Comparison of ENCODE assay signal across 8 cellular contexts in the genomic region with DNA sequence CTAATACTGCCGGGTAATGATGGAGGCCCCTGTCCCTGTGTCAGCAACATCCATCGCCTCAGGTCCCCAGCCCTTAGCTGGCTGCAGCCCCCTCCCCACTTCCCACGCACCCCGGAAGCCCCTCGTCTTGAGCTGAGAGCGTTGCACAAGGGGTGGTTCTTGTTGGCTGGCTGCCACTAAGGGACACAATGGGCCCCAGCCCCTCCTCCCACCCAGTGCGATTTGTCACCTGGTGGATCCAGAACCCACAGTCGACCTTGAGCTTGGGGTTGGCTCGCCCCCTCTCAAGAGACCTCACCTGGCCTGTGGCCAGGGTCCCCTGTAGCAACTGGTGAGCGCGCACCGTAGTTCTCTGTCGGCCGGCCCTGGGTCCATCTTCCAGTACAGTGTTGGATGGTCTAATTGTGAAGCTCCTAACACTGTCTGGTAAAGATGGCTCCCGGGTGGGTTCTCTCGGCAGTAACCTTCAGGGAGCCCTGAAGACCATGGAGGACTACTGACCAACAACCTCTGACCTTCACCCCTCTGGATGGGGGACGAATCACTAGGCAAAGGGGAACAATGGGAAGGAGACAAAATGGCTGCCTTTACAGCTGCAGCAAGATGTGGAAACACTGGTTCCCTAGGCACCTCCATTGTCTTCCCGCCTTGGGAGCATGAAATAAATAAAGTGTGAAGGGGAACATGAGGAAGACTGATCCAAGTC. TPM values are rescaled to one million over a fixed set of nuclear protein-coding genes. Genes with fewer than 3 reads are reported as not detected.
DNase-seq lines count a peak whose midpoint lies in the region; ATAC-seq and TF ChIP-seq lines count a peak whose summit lies in the region.

No MANE protein-coding gene starts in this region.

- H3K4me3 Mint-ChIP-seq in Caco-2 (ENCODE audit: unreplicated experiment): peak overlapping the region; percentile 81
- peak overlapping the region; percentile 61 for H3K4me3 Mint-ChIP-seq in neural crest cell
- no peak overlapping the region for H3K4me3 Mint-ChIP-seq in nephron progenitor cell

- CTCF ChIA-PET in Caco-2 (lab: Charles Lee): interaction anchor here (0.6 to 8.6 kb wide), 15 partner anchors 12 to 250 kb away, joined by 3 to 241 read pairs (median 4); partner anchors contain the start of genes C12orf57, C1RL, CDCA3 and RNU7-1

- H3K4me3 ChIP-seq in Caco-2 (ENCODE audit: low read depth, low read length): peak overlapping the region; percentile 64

- H3K27me3 ChIP-seq in Caco-2 (replicated peaks; ENCODE audit: control insufficient read depth, insufficient read depth, low read length): no peaks in the 10 kb centered on the region

- TF ChIP-seq CTCF in Caco-2 (IDR thresholded peaks at IDR 0.05; ENCODE audit: insufficient read depth in 1 of 2, low read depth in 1 of 2, low read length in 1 of 2, severe bottlenecking in 1 of 2, unreplicated experiment in 1 of 2): no peak
- TF ChIP-seq CTCF in neural crest cell (conservative IDR thresholded peaks at IDR 0.05): no peak
- no peak for TF ChIP-seq CTCF in nephron progenitor cell (IDR thresholded peaks at IDR 0.05)

- ATAC-seq in HG03457 (IDR thresholded peaks at IDR 0.05; ENCODE audit: unreplicated experiment): no peak

- H3K27ac Mint-ChIP-seq in Caco-2 (ENCODE audit: unreplicated experiment): peak overlapping the region; percentile 93
- peak overlapping the region; percentile 67 for H3K27ac Mint-ChIP-seq in neural crest cell (ENCODE audit: unreplicated experiment)
- no peak overlapping the region for H3K27ac Mint-ChIP-seq in nephron progenitor cell

- H3K27me3 Mint-ChIP-seq in Caco-2 (ENCODE audit: insufficient read depth, unreplicated experiment) (no peaks in the 10 kb centered on the region), neural crest cell (ENCODE audit: low read depth) (no peaks in the 10 kb centered on the region), nephron progenitor cell (ENCODE audit: low read depth, poor library complexity) (no peaks in the 10 kb centered on the region)

- intact Hi-C loops in Caco-2 (cut with micrococcal nuclease; ENCODE audit: unreplicated experiment): loop anchor here (1.0 to 5.0 kb wide), 3 partner anchors 73 to 145 kb away; partner anchors contain the start of genes C1R and C1RL

- H3K36me3 Mint-ChIP-seq in Caco-2 (ENCODE audit: insufficient read depth, unreplicated experiment) (peaks cover 74% of the 10 kb centered on the region), neural crest cell (ENCODE audit: low read depth) (peaks cover 11% of the 10 kb centered on the region), nephron progenitor cell (ENCODE audit: low read depth) (peaks cover 35% of the 10 kb centered on the region)

- H3K9me3 ChIP-seq in Caco-2: no peaks in the 10 kb centered on the region

- H3K4me1 Mint-ChIP-seq in Caco-2 (ENCODE audit: low read depth, unreplicated experiment): peaks cover 32% of the 10 kb centered on the region
- peaks cover 24% of the 10 kb centered on the region for H3K4me1 Mint-ChIP-seq in neural crest cell
- H3K4me1 Mint-ChIP-seq in nephron progenitor cell: peaks cover 48% of the 10 kb centered on the region

- no TSS peak for BruUV-seq in Caco-2 (replicated peaks; lab: Mats Ljungman, UMichigan)

- H3K36me3 ChIP-seq in Caco-2 (ENCODE audit: control insufficient read depth, insufficient read depth, low read length): peaks cover 19% of the 10 kb centered on the region

- H3K9me3 Mint-ChIP-seq in Caco-2 (ENCODE audit: unreplicated experiment) (no peaks in the 10 kb centered on the region), neural crest cell (no peaks in the 10 kb centered on the region), nephron progenitor cell (no peaks in the 10 kb centered on the region)

- peaks cover 39% of the 10 kb centered on the region for H3K4me1 ChIP-seq in Caco-2

- POLR2A ChIA-PET in Caco-2 (lab: Charles Lee): interaction anchor here (0.9 to 9.3 kb wide), 5 partner anchors 12 to 111 kb away, joined by 3 to 237 read pairs (median 5); partner anchors contain the start of genes C12orf57 and RNU7-1

- DNase-seq in Caco-2 (peak in 1 of 2 experiments; percentile 63), NCI-H1105 treated with DMSO at 0.1 percent for 48 hours (lab: John Stamatoyannopoulos, UW) (peak; percentile 74), ecto neural progenitor cell (ENCODE audit: low spot score) (peak; percentile 54), neural crest cell (ENCODE audit: low read depth, low spot score) (no peak), mesenteric fat pad (ENCODE audit: low spot score) (no peak), cerebellar nuclear complex (lab: John Stamatoyannopoulos, UW) (no peak), nephron progenitor cell (no peak)

RNA-seq across cellular contexts. Expression of gene PHB2, which starts 6.6 kb away (rescaled TPM):
- total RNA-seq in Caco-2 (2022) (411 and 479 TPM in 2 replicates), neural crest cell (330 and 335 TPM in 2 replicates), mesenteric fat pad (143 TPM)

RNA-seq across cellular contexts. Expression of gene EMG1, which starts 6.8 kb away (rescaled TPM):
- 149 and 161 TPM in 2 replicates for total RNA-seq in Caco-2 (2022)
- 57.5 and 65.5 TPM in 2 replicates for total RNA-seq in neural crest cell
- total RNA-seq in mesenteric fat pad: 44.3 TPM

RNA-seq across cellular contexts. Expression of gene PTPN6, which starts 12.7 kb away (rescaled TPM):
- total RNA-seq in Caco-2 (2022): 43.9 and 54.8 TPM in 2 replicates
- 0.73 and 1.1 TPM in 2 replicates for total RNA-seq in neural crest cell
- total RNA-seq in mesenteric fat pad: 47.2 TPM

RNA-seq across cellular contexts. Expression of gene C12orf57, which starts 20.1 kb away (rescaled TPM):
- total RNA-seq in Caco-2 (2022) (111 TPM in 2 replicates), neural crest cell (293 and 298 TPM in 2 replicates), mesenteric fat pad (125 TPM)

RNA-seq across cellular contexts. Expression of gene RNU7-1, which starts 20.3 kb away (rescaled TPM):
- not detected in 2 replicates for total RNA-seq in Caco-2 (2022)
- not detected in 2 replicates for total RNA-seq in neural crest cell
- not detected for total RNA-seq in mesenteric fat pad

Comparison
In these comparisons a context has a peak if more than half of its experiments do, and no peak if none do; other contexts are left out.
1. DNase-seq: peak in NCI-H1105 treated with DMSO at 0.1 percent for 48 hours (single experiment) and ecto neural progenitor cell (single experiment); none in neural crest cell (single experiment), mesenteric fat pad (single experiment), cerebellar nuclear complex (0 of 2) and nephron progenitor cell (single experiment).
2. RNA of gene PTPN6, which starts 12.7 kb away (total RNA-seq): 47.2 TPM in mesenteric fat pad (single experiment) and 43.9 to 54.8 TPM in Caco-2; 0.73 to 1.1 TPM in neural crest cell; every median in the first group is over 10 times any median in the second.